In genomic region chr1:221937155-221937953, GRCh38 we compare ENCODE assay signal across 21 cellular contexts.
DNase-seq lines count a peak whose midpoint lies in the region; ATAC-seq, FAIRE-seq and TF ChIP-seq lines count a peak whose summit lies in the region.
"Had no signal": no experiment of that assay in that cellular context is flagged by ENCODE, and none has a peak within 500 bp of the region (broad histone marks: within the 10 kb centered on the region; RNA-seq: fewer than 3 reads in every experiment).

No MANE protein-coding gene starts in this region.

- H3K27me3 Mint-ChIP-seq in immature natural killer cell (ENCODE audit: low read depth in 3 of 3) = peaks cover 0 to 5% (median 2%) of the 10 kb centered on the region in 3 donors
- H3K27me3 Mint-ChIP-seq: naive B cell had no signal

- TF ChIP-seq EP300 in H1 (IDR thresholded peaks at IDR 0.05; ENCODE audit: borderline replicate concordance in 1 of 2, low read depth in 2 of 2, low read length in 2 of 2) = no peak

- no peak for FAIRE-seq in H1 (lab: Jason Lieb, UNC)

- H2BK20ac ChIP-seq in H1 (ENCODE audit: low read length) = no peak overlapping the region

- no peaks in the 10 kb centered on the region for H3K27me3 ChIP-seq in H1 (replicated peaks in 1 of 4; ENCODE audit: control insufficient read depth in 3 of 4, extremely low read depth in 1 of 4, insufficient read depth in 3 of 4, low read length in 3 of 4)
- H3K27me3 ChIP-seq in tibial artery = no peaks in the 10 kb centered on the region
- H3K27me3 ChIP-seq in H7 (ENCODE audit: control insufficient read depth, insufficient read depth, low read length) = no peaks in the 10 kb centered on the region
- H3K27me3 ChIP-seq: testis had no signal

- intact Hi-C loops in cardiac septum (cut with DNase I) = no loop called here
- intact Hi-C loops in tibial artery (cut with DNase I; ENCODE audit: low total_unique reads) = no loop called here

- H2BK120ac ChIP-seq in H1 (replicated peaks; ENCODE audit: low read depth, low read length) = no peak overlapping the region

- no peak overlapping the region for H3K56ac ChIP-seq in H1 (replicated peaks; ENCODE audit: insufficient read length, low read depth, low read length)

- H3K4me3 ChIP-seq in H1 (ENCODE audit: extremely low read depth in 1 of 4, insufficient read depth in 2 of 4, low read depth in 3 of 4, low read length in 4 of 4) = no peak overlapping the region
- H3K4me3 ChIP-seq in tibial artery = no peak overlapping the region
- no peak overlapping the region for H3K4me3 ChIP-seq in H7 (ENCODE audit: insufficient read depth, low read depth, low read length)
- H3K4me3 ChIP-seq: testis had no signal

- no peak overlapping the region for H4K5ac ChIP-seq in H1 (ENCODE audit: insufficient read length, low read depth, low read length)

- H2AK5ac ChIP-seq in H1 (ENCODE audit: low read depth, low read length) = no peak overlapping the region

- no peak overlapping the region for H2BK12ac ChIP-seq in H1 (ENCODE audit: low read depth, low read length)

- no peaks in the 10 kb centered on the region for H3K36me3 Mint-ChIP-seq in immature natural killer cell
- H3K36me3 Mint-ChIP-seq: brain, naive B cell had no signal

- no peak overlapping the region for H2BK5ac ChIP-seq in H1 (ENCODE audit: low read depth, low read length)

- no peak overlapping the region for H4K8ac ChIP-seq in H1 (ENCODE audit: extremely low read depth, insufficient read depth, low read length)

- no peak overlapping the region for H3K14ac ChIP-seq in H1 (ENCODE audit: insufficient read length)

- no peak overlapping the region for H3K23ac ChIP-seq in H1 (ENCODE audit: insufficient read length)

- no peak overlapping the region for H3K4me3 Mint-ChIP-seq in immature natural killer cell
- H3K4me3 Mint-ChIP-seq: brain; T-helper 1 cell treated with Interleukin-12 subunit alpha and Interleukin-12 subunit beta and Interleukin-4 antibody, amounts not matched to agents 30 μg/mL and 1 μg/mL, for 36 hours had no signal

- H3K9me3 ChIP-seq in H1 (ENCODE audit: insufficient read depth in 2 of 2, low read depth in 1 of 2, low read length in 1 of 2) (no peaks in the 10 kb centered on the region), tibial artery (peaks cover 0 to 5% (median 0%) of the 10 kb centered on the region in 3 donors)
- H3K9me3 ChIP-seq: testis had no signal

- ATAC-seq in GM18858 (IDR thresholded peaks at IDR 0.05; ENCODE audit: unreplicated experiment) = peak; percentile 58
- peak; percentile 39 for ATAC-seq in GM21717 (IDR thresholded peaks at IDR 0.05; ENCODE audit: unreplicated experiment)
- peak; percentile 56 for ATAC-seq in HG03103 (IDR thresholded peaks at IDR 0.05; ENCODE audit: low read depth, unreplicated experiment)
- ATAC-seq: HCT116 had no signal

- no peaks in the 10 kb centered on the region for H3K9me3 Mint-ChIP-seq in immature natural killer cell

- H3K4me2 ChIP-seq in H1 (ENCODE audit: insufficient read depth in 1 of 2, low read depth in 2 of 2, low read length in 2 of 2) = no peak overlapping the region

- H3K4ac ChIP-seq in H1 (replicated peaks; ENCODE audit: insufficient read length, low read depth, low read length) = no peak overlapping the region

- H3K9ac ChIP-seq in H1 (replicated peaks in 1 of 4; ENCODE audit: extremely low read depth in 1 of 4, low read depth in 3 of 4, low read length in 3 of 4) = no peak overlapping the region

- no peak overlapping the region for H3K27ac Mint-ChIP-seq in immature natural killer cell
- H3K27ac Mint-ChIP-seq: brain; T-helper 1 cell treated with Interleukin-12 subunit alpha and Interleukin-12 subunit beta and Interleukin-4 antibody, amounts not matched to agents 30 μg/mL and 1 μg/mL, for 36 hours had no signal

- H3K36me3 ChIP-seq in H1 (ENCODE audit: control insufficient read depth in 2 of 4, insufficient read depth in 4 of 4, low read length in 3 of 4) = no peaks in the 10 kb centered on the region
- H3K36me3 ChIP-seq in tibial artery = no peaks in the 10 kb centered on the region
- no peaks in the 10 kb centered on the region for H3K36me3 ChIP-seq in H7 (replicated peaks; ENCODE audit: control insufficient read depth, insufficient read depth, low read length)

- H3K4me1 Mint-ChIP-seq in immature natural killer cell = no peaks in the 10 kb centered on the region

- no peaks in the 10 kb centered on the region for H4K20me1 ChIP-seq in H1 (replicated peaks in 1 of 2; ENCODE audit: control insufficient read depth in 1 of 2, insufficient read depth in 2 of 2, low read length in 2 of 2)

- H3K27ac ChIP-seq in H1 (ENCODE audit: low read depth, low read length) = no peak overlapping the region
- H3K27ac ChIP-seq in tibial artery = no peak overlapping the region
- H3K27ac ChIP-seq: HL-60, testis had no signal

- POLR2A ChIA-PET in H1 (lab: Charles Lee; ENCODE audit: partially characterized antibody) = no interaction called here

- TF ChIP-seq RAD21 in H1 (IDR thresholded peaks at IDR 0.05 in 1 of 2, conservative IDR thresholded peaks at IDR 0.05 in 1 of 2; ENCODE audit: low read depth in 2 of 2, low read length in 2 of 2) = no peak

- H2BK15ac ChIP-seq in H1 (ENCODE audit: low read length) = no peak overlapping the region

- no peaks in the 10 kb centered on the region for H3K23me2 ChIP-seq in H1 (ENCODE audit: low read depth, low read length)

- H3K79me2 ChIP-seq in H1 (ENCODE audit: control insufficient read depth in 1 of 2, insufficient read depth in 2 of 2, low read length in 2 of 2) = no peaks in the 10 kb centered on the region

- WGBS in H1 (ENCODE audit: extremely low coverage in 1 of 2, insufficient coverage in 1 of 2, insufficient read length in 1 of 2, insufficient replicate concordance in 2 of 2, low coverage in 1 of 2, low lambda C conversion rate in 2 of 2, missing lambda C conversion rate in 1 of 2), 2 experiments = 94% methylated on average over 9 of the region's 9 CpGs; no CpG with 5 or more reads in 1 of the 2 experiments

- H4K91ac ChIP-seq in H1 (replicated peaks; ENCODE audit: insufficient read length, low read length) = peak overlapping the region; percentile 55

- H3K4me1 ChIP-seq in H1 (replicated peaks in 1 of 4; ENCODE audit: control insufficient read depth in 3 of 4, insufficient read depth in 4 of 4, low read length in 3 of 4) (no peaks in the 10 kb centered on the region), tibial artery (no peaks in the 10 kb centered on the region)
- H3K4me1 ChIP-seq: testis had no signal

- no peaks in the 10 kb centered on the region for H3K79me1 ChIP-seq in H1 (ENCODE audit: low read depth, low read length)

- DNase-seq in H1 (ENCODE audit: low read depth in 1 of 2, low spot score in 2 of 2) (no peak), cardiac septum (ENCODE audit: low spot score) (no peak), tibial artery (no peak), immature natural killer cell (no peak), H7 (no peak)
- DNase-seq: activated CD4-positive, CD25-positive, alpha-beta regulatory T cell treated with anti-CD3 and anti-CD28 coated beads, Interleukin-2, amount 50 U/mL, for 72 hours; activated naive CD4-positive, alpha-beta T cell; AML-193; DMS 273 treated with DMSO at 0.1 percent for 48 hours; hypothalamus; Karpas-422; naive B cell; NCI-H526 treated with DMSO at 0.1 percent for 48 hours; testis had no signal

- no peak for TF ChIP-seq POLR2A in H1 (IDR thresholded peaks at IDR 0.05; ENCODE audit: control extremely low read depth in 1 of 2, low read depth in 2 of 2, low read length in 2 of 2)

- TF ChIP-seq CTCF in H1 (IDR thresholded peaks at IDR 0.05; ENCODE audit: control extremely low read depth in 1 of 3, insufficient read depth in 1 of 3, low read depth in 1 of 3, low read length in 3 of 3) (no peak), tibial artery (IDR thresholded peaks at IDR 0.05) (no peak)

- no peak overlapping the region for H3K18ac ChIP-seq in H1 (ENCODE audit: extremely low read depth, low read length)

- CTCF ChIA-PET in H1 (lab: Charles Lee; ENCODE audit: partially characterized antibody) = no interaction called here

- no peak overlapping the region for H2AFZ ChIP-seq in H1 (ENCODE audit: low read length)

TF ChIP-seq in H1, 55 proteins besides CTCF, POLR2A, EP300 and RAD21 (continues in another document):
- TF ChIP-seq BRCA1 (IDR thresholded peaks at IDR 0.05; ENCODE audit: low read depth, low read length) (no peak), BCL11A (IDR thresholded peaks at IDR 0.05; ENCODE audit: low read depth in 2 of 2, low read length in 2 of 2) (no peak), FOSL1 (IDR thresholded peaks at IDR 0.05; ENCODE audit: insufficient read depth, low read depth, low read length) (no peak), TAF7 (optimal IDR thresholded peaks at IDR 0.05; ENCODE audit: borderline replicate concordance, low read depth, low read length) (no peak)
